ENCODE assay signal across 8 cellular contexts in genomic region chr18:23994361-23994902, GRCh38. TPM values are rescaled to one million over a fixed set of nuclear protein-coding genes. Genes with fewer than 3 reads are reported as not detected.
A peak's percentile ranks its signal among the peaks of the same experiment; 100 is the strongest.
DNase-seq lines count a peak whose midpoint lies in the region; ATAC-seq and TF ChIP-seq lines count a peak whose summit lies in the region.

No MANE protein-coding gene starts in this region.

- peak overlapping the region; percentile 24 for H3K27ac Mint-ChIP-seq in stimulated activated effector memory CD8-positive, alpha-beta T cell treated with anti-CD3 and anti-CD28 coated beads, Interleukin-12 subunit alpha, Interleukin-12 subunit beta, amount 100 ng/mL, for 72 hours

- peaks cover 45% of the 10 kb centered on the region for H3K4me1 Mint-ChIP-seq in stimulated activated effector memory CD8-positive, alpha-beta T cell treated with anti-CD3 and anti-CD28 coated beads, Interleukin-12 subunit alpha, Interleukin-12 subunit beta, amount 100 ng/mL, for 72 hours

- no peaks in the 10 kb centered on the region for H3K27me3 ChIP-seq in MG63

- peak in 3 of 4 experiments; percentile 15 to 20 (median 16) for DNase-seq in activated CD4-positive, CD25-positive, alpha-beta regulatory T cell (lab: John Stamatoyannopoulos, UW)
- DNase-seq in activated CD4-positive, CD25-positive, alpha-beta regulatory T cell treated with anti-CD3 and anti-CD28 coated beads, Interleukin-2, amount 50 U/mL, for 72 hours: no peak
- peak; percentile 90 for DNase-seq in MG63
- DNase-seq in SW480 (ENCODE audit: low spot score): peak; percentile 52
- peak; percentile 64 for DNase-seq in fibroblast of pulmonary artery (ENCODE audit: low read depth)
- no peak for DNase-seq in stimulated activated effector memory CD8-positive, alpha-beta T cell treated with anti-CD3 and anti-CD28 coated beads, Interleukin-12 subunit alpha, Interleukin-12 subunit beta, amount 100 ng/mL, for 72 hours (ENCODE audit: low spot score in 2 of 2)
- DNase-seq in stimulated activated CD4-positive, alpha-beta T cell treated with anti-CD3 and anti-CD28 coated beads, Interleukin-4, amount 100 ng/mL, for 1 hour: no peak

- no peaks in the 10 kb centered on the region for H3K9me3 Mint-ChIP-seq in stimulated activated effector memory CD8-positive, alpha-beta T cell treated with anti-CD3 and anti-CD28 coated beads, Interleukin-12 subunit alpha, Interleukin-12 subunit beta, amount 100 ng/mL, for 72 hours

- no peaks in the 10 kb centered on the region for H3K36me3 ChIP-seq in MG63

- peak; percentile 69 for ATAC-seq in stimulated activated effector memory CD8-positive, alpha-beta T cell treated with anti-CD3 and anti-CD28 coated beads, Interleukin-12 subunit alpha, Interleukin-12 subunit beta, amount 100 ng/mL, for 72 hours
- no peak for ATAC-seq in HG03565 (IDR thresholded peaks at IDR 0.05; ENCODE audit: unreplicated experiment)

- no peak for TF ChIP-seq CTCF in fibroblast of pulmonary artery (IDR thresholded peaks at IDR 0.05; ENCODE audit: low read length, missing control alignments)

- peak overlapping the region; percentile 66 for H3K4me3 Mint-ChIP-seq in stimulated activated effector memory CD8-positive, alpha-beta T cell treated with anti-CD3 and anti-CD28 coated beads, Interleukin-12 subunit alpha, Interleukin-12 subunit beta, amount 100 ng/mL, for 72 hours

- H3K36me3 Mint-ChIP-seq in stimulated activated effector memory CD8-positive, alpha-beta T cell treated with anti-CD3 and anti-CD28 coated beads, Interleukin-12 subunit alpha, Interleukin-12 subunit beta, amount 100 ng/mL, for 72 hours: no peaks in the 10 kb centered on the region

- H3K4me3 ChIP-seq in MG63 (no peak overlapping the region), fibroblast of pulmonary artery (replicated peaks; ENCODE audit: low read depth, low read length) (no peak overlapping the region)

- H3K9me3 ChIP-seq in MG63: no peaks in the 10 kb centered on the region

RNA-seq across cellular contexts. Expression of gene TTC39C, which starts 20.1 kb away (rescaled TPM):
- 4.2 and 4.3 TPM in 2 replicates for total RNA-seq in MG63 (2014; rRNA removed; shearing (Covaris generic); ENCODE audit: low replicate concordance)

Comparison
In these comparisons a context has a peak if more than half of its experiments do, and no peak if none do; other contexts are left out.
1. DNase-seq: peak in activated CD4-positive, CD25-positive, alpha-beta regulatory T cell (3 of 4), MG63 (single experiment), SW480 (single experiment) and fibroblast of pulmonary artery (single experiment); none in activated CD4-positive, CD25-positive, alpha-beta regulatory T cell treated with anti-CD3 and anti-CD28 coated beads, Interleukin-2, amount 50 U/mL, for 72 hours (single experiment), stimulated activated effector memory CD8-positive, alpha-beta T cell treated with anti-CD3 and anti-CD28 coated beads, Interleukin-12 subunit alpha, Interleukin-12 subunit beta, amount 100 ng/mL, for 72 hours (0 of 2) and stimulated activated CD4-positive, alpha-beta T cell treated with anti-CD3 and anti-CD28 coated beads, Interleukin-4, amount 100 ng/mL, for 1 hour (single experiment).